ENCODE assay signal across 8 cellular contexts in genomic region chr19:11380653-11381534, GRCh38.
A peak's percentile ranks its signal among the peaks of the same experiment; 100 is the strongest.
DNase-seq lines count a peak whose midpoint lies in the region; ATAC-seq and TF ChIP-seq lines count a peak whose summit lies in the region.

No MANE protein-coding gene starts in this region.

- peak overlapping the region; percentile 95 for H3K4me2 ChIP-seq in DOHH2 (ENCODE audit: low read length)

- peaks cover 6% of the 10 kb centered on the region; the same call in 1 of the 2 replicates for H3K27me3 ChIP-seq in DOHH2 (ENCODE audit: control insufficient read depth, low read length)
- H3K27me3 ChIP-seq in neuron (ENCODE audit: insufficient read depth, low read length) = peaks cover 13% of the 10 kb centered on the region

- peak; percentile 91 for TF ChIP-seq CTCF in DOHH2 (IDR thresholded peaks at IDR 0.05; ENCODE audit: low read depth, low read length, poor library complexity, severe bottlenecking)
- peak; percentile 70 for TF ChIP-seq CTCF in foreskin fibroblast (IDR thresholded peaks at IDR 0.05; ENCODE audit: low read depth, low read length)

- peaks cover 44% of the 10 kb centered on the region for H3K79me2 ChIP-seq in DOHH2 (ENCODE audit: control insufficient read depth, low read length)

- peak overlapping the region; percentile 66 for H2AFZ ChIP-seq in neuron (ENCODE audit: low read depth, low read length)

- in situ Hi-C loops in KBM-7 (cut with MboI; ENCODE audit: low pct_unique_long_range_greater_than_20kb, low sequenced_read_pairs) = no loop called here

- no peaks in the 10 kb centered on the region for H3K9me3 ChIP-seq in DOHH2 (ENCODE audit: control insufficient read depth, insufficient read depth, low read length)
- H3K9me3 ChIP-seq in neuron (ENCODE audit: low read length) = no peaks in the 10 kb centered on the region

- H4K20me1 ChIP-seq in DOHH2 (ENCODE audit: control insufficient read depth, insufficient read depth, low read depth, low read length) = no peaks in the 10 kb centered on the region

- peaks cover 19% of the 10 kb centered on the region for H3F3A ChIP-seq in DOHH2 (ENCODE audit: control insufficient read depth, insufficient read depth)

- H3K36me3 ChIP-seq in DOHH2 (ENCODE audit: control insufficient read depth, low read length) (peaks cover 29% of the 10 kb centered on the region), neuron (ENCODE audit: insufficient read depth, low read length) (no peaks in the 10 kb centered on the region)

- peak; percentile 69 for ATAC-seq in GM21723 (IDR thresholded peaks at IDR 0.05; ENCODE audit: unreplicated experiment)

- peaks cover 69% of the 10 kb centered on the region for H3K4me1 ChIP-seq in DOHH2 (ENCODE audit: control insufficient read depth, low read length)
- H3K4me1 ChIP-seq in neuron (ENCODE audit: insufficient read depth, low read length) = peaks cover 12% of the 10 kb centered on the region

- DNase-seq in KBM-7 (peak; percentile 99), SHP77 (lab: John Stamatoyannopoulos, UW) (peak; percentile 97), activated gamma-delta T cell (lab: John Stamatoyannopoulos, UW) (peak; percentile 78), foreskin fibroblast (peak; percentile 91 to 97), stromal cell of bone marrow (ENCODE audit: low read depth) (peak; percentile 94)

- peak overlapping the region; percentile 89 for H3K27ac ChIP-seq in DOHH2 (ENCODE audit: low read depth, low read length)

- no peaks in the 10 kb centered on the region for H3K9me2 ChIP-seq in DOHH2 (replicated peaks; ENCODE audit: control insufficient read depth, low read length)

- H3K4me3 ChIP-seq in DOHH2 (ENCODE audit: low read length) (peak overlapping the region; percentile 96), foreskin fibroblast (ENCODE audit: low read depth in 1 of 2, low read length in 2 of 2) (peak overlapping the region; percentile 62 to 76), neuron (ENCODE audit: low read length) (peak overlapping the region; percentile 61)

Comparison
In these comparisons a context has a peak if more than half of its experiments do, and no peak if none do; other contexts are left out.
1. Peak in every context shown above with its lines: DNase-seq, ATAC-seq, H3K4me3 ChIP-seq and H3K27ac ChIP-seq.